ENCODE assay signal across 18 cellular contexts in genomic region chr6:134238006-134238405, GRCh38.
"Had no signal": no experiment of that assay in that cellular context is flagged by ENCODE, and none has a peak within 500 bp of the region (broad histone marks: within the 10 kb centered on the region; RNA-seq: fewer than 3 reads in every experiment).

No MANE protein-coding gene starts in this region.

- H3K4me3 Mint-ChIP-seq: effector memory CD8-positive, alpha-beta T cell; memory B cell; stimulated activated effector memory CD8-positive, alpha-beta T cell treated with anti-CD3 and anti-CD28 coated beads, Interleukin-12 subunit alpha, Interleukin-12 subunit beta, amount 100 ng/mL, for 72 hours had no signal

- H3K9me3 ChIP-seq: ascending aorta, esophagus squamous epithelium, thoracic aorta, upper lobe of left lung had no signal

- DNase-seq: activated CD4-positive, alpha-beta T cell treated with anti-CD3 and anti-CD28 coated beads for 48 hours; activated CD8-positive, alpha-beta memory T cell treated with anti-CD3 and anti-CD28 coated beads for 24 hours; activated CD8-positive, alpha-beta memory T cell treated with anti-CD3 and anti-CD28 coated beads, Interleukin-2, amount 50 U/mL, for 48 hours; activated effector memory CD4-positive, alpha-beta T cell treated with Interleukin-2 at 50 U/mL for 16 hours; activated T-cell treated with anti-CD3 and anti-CD28 coated beads, Interleukin-2, amount 50 U/mL, for 48 hours; dermis blood vessel endothelial cell; effector memory CD8-positive, alpha-beta T cell; esophagus squamous epithelium; stimulated activated CD4-positive, alpha-beta T cell treated with anti-CD3 and anti-CD28 coated beads, Interleukin-4, amount 100 ng/mL, for 1 hour; SW 1271; upper lobe of left lung; WERI-Rb-1 had no signal

- H3K36me3 ChIP-seq: ascending aorta, esophagus squamous epithelium, thoracic aorta, upper lobe of left lung, WERI-Rb-1 had no signal

- ATAC-seq: effector memory CD8-positive, alpha-beta T cell; sciatic nerve; stimulated activated effector memory CD8-positive, alpha-beta T cell treated with anti-CD3 and anti-CD28 coated beads, Interleukin-12 subunit alpha, Interleukin-12 subunit beta, amount 100 ng/mL, for 72 hours had no signal

- H3K27ac ChIP-seq: ascending aorta, esophagus squamous epithelium, thoracic aorta, upper lobe of left lung, WERI-Rb-1 had no signal

- H3K4me3 ChIP-seq: ascending aorta, esophagus squamous epithelium, smooth muscle cell, thoracic aorta, upper lobe of left lung had no signal

- H3K9me3 Mint-ChIP-seq: effector memory CD8-positive, alpha-beta T cell had no signal

- H3K27ac Mint-ChIP-seq: effector memory CD8-positive, alpha-beta T cell; stimulated activated effector memory CD8-positive, alpha-beta T cell treated with anti-CD3 and anti-CD28 coated beads, Interleukin-12 subunit alpha, Interleukin-12 subunit beta, amount 100 ng/mL, for 72 hours had no signal

- H3K27me3 Mint-ChIP-seq: effector memory CD8-positive, alpha-beta T cell; memory B cell had no signal

- H3K27me3 ChIP-seq: ascending aorta, esophagus squamous epithelium, upper lobe of left lung had no signal
